3 cellular contexts compared by ENCODE assay signal in the genomic region with DNA sequence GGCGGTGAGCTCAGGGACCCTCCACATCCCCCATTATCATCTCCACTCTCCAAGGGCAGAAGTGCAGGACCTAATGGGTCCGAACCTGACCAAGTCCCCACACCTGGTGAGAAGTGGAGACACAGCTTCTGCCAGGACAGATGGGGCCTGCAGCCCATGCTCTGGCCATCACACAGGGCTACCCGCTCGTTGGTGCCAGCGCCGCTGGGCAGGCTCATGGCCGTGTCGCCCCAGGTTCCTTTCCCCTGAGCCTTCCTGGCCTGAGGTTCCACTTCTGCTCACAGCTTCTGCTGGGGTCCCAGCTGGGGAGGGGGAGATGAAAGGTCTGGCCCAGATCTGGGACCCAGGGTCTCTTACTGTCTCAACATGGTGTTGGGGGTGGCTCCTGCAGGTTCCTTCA. TPM values are rescaled to one million over a fixed set of nuclear protein-coding genes. Genes with fewer than 3 reads are reported as not detected.
"Had no signal": no experiment of that assay in that cellular context is flagged by ENCODE, and none has a peak within 500 bp of the region (broad histone marks: within the 10 kb centered on the region; RNA-seq: fewer than 3 reads in every experiment).

No MANE protein-coding gene starts in this region.

- DNase-seq: GDM1, GF-D8 had no signal

- ATAC-seq: GM12878 had no signal

- H3K4me3 ChIP-seq: GM12878 had no signal

RNA-seq across cellular contexts. Expression of gene KCTD15, which starts 48.4 kb away (rescaled TPM):
- total RNA-seq: GM12878 had no signal
- polyA plus RNA-seq: GM12878 had no signal
